In the genomic region with DNA sequence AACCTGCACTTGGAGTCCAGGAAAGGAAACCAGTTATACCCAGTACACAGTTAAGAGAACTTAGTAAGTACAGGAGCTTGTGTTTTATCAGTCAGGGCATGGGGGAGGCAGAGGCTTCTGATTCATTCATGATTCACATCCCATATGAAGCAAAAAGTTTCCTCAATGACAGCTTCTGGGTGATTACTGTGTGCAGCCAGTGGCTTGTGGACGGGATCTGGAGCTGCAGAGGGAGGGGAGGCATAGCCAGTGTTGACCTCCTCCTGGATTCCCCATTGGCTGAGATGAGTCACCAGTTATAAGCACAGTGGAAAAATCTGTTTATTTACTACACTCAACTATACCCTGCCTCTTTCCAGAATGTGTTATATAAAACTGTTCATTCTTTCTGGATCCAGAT, we compare ENCODE assay signal across 8 cellular contexts. TPM values are rescaled to one million over a fixed set of nuclear protein-coding genes. Genes with fewer than 3 reads are reported as not detected.
A peak's percentile ranks its signal among the peaks of the same experiment; 100 is the strongest.
DNase-seq lines count a peak whose midpoint lies in the region; ATAC-seq and TF ChIP-seq lines count a peak whose summit lies in the region.

No MANE protein-coding gene starts in this region.

- intact Hi-C loops in CD4-positive, alpha-beta memory T cell (cut with micrococcal nuclease): no loop called here

- no peaks in the 10 kb centered on the region for H3K36me3 Mint-ChIP-seq in endothelial cell (ENCODE audit: low read depth, unreplicated experiment)
- H3K36me3 Mint-ChIP-seq in CD4-positive, alpha-beta memory T cell: no peaks in the 10 kb centered on the region

- POLR2A ChIA-PET in CD4-positive, alpha-beta memory T cell (lab: Charles Lee; ENCODE audit: partially characterized antibody): no interaction called here

- no peak overlapping the region for H3K4me3 Mint-ChIP-seq in endothelial cell (ENCODE audit: unreplicated experiment)
- H3K4me3 Mint-ChIP-seq in CD4-positive, alpha-beta memory T cell: no peak overlapping the region

- peak; percentile 98 for ATAC-seq in omental fat pad (ENCODE audit: low FRiP score)
- ATAC-seq in HG03378 (IDR thresholded peaks at IDR 0.05; ENCODE audit: unreplicated experiment): no peak

- H3K4me3 ChIP-seq in CD4-positive, alpha-beta memory T cell (ENCODE audit: low read length in 2 of 2): no peak overlapping the region

- CTCF ChIA-PET in CD4-positive, alpha-beta memory T cell (lab: Charles Lee; ENCODE audit: partially characterized antibody): interaction anchor here (0.9 kb wide), 1 partner anchor 12 kb away, joined by 4 read pairs; no protein-coding TSS in a partner anchor

- H3K4me1 ChIP-seq in CD4-positive, alpha-beta memory T cell (ENCODE audit: insufficient read depth, low read length): no peaks in the 10 kb centered on the region

- no peak overlapping the region for H3K27ac Mint-ChIP-seq in endothelial cell (ENCODE audit: unreplicated experiment)
- H3K27ac Mint-ChIP-seq in CD4-positive, alpha-beta memory T cell: no peak overlapping the region

- no peaks in the 10 kb centered on the region for H3K9me3 Mint-ChIP-seq in endothelial cell (ENCODE audit: unreplicated experiment)
- no peaks in the 10 kb centered on the region for H3K9me3 Mint-ChIP-seq in CD4-positive, alpha-beta memory T cell

- TF ChIP-seq CTCF in omental fat pad (IDR thresholded peaks at IDR 0.05) (no peak), endothelial cell (IDR thresholded peaks at IDR 0.05; ENCODE audit: unreplicated experiment) (no peak)

- no peak overlapping the region for H3K27ac ChIP-seq in CD4-positive, alpha-beta memory T cell (ENCODE audit: low read depth, low read length)

- H3K9me3 ChIP-seq in CD4-positive, alpha-beta memory T cell (ENCODE audit: control insufficient read depth in 1 of 2, low read length in 2 of 2): no peaks in the 10 kb centered on the region

- peaks cover 3% of the 10 kb centered on the region for H3K4me1 Mint-ChIP-seq in endothelial cell (ENCODE audit: unreplicated experiment)
- peaks cover 0 to 1% (median 0%) of the 10 kb centered on the region in 4 donors for H3K4me1 Mint-ChIP-seq in CD4-positive, alpha-beta memory T cell

- no peaks in the 10 kb centered on the region for H3K36me3 ChIP-seq in CD4-positive, alpha-beta memory T cell (ENCODE audit: insufficient read depth, low read length)

- DNase-seq in AG20443 (ENCODE audit: low spot score): peak; percentile 86
- peak; percentile 98 for DNase-seq in M059J (ENCODE audit: low read depth)
- peak; percentile 85 for DNase-seq in amniotic stem cell (lab: John Stamatoyannopoulos, UW)
- DNase-seq in omental fat pad (ENCODE audit: low spot score): no peak
- DNase-seq in C1 segment of cervical spinal cord (lab: John Stamatoyannopoulos, UW): no peak
- DNase-seq in endothelial cell (ENCODE audit: low spot score): no peak
- DNase-seq in CD4-positive, alpha-beta memory T cell: no peak

- H3K27me3 Mint-ChIP-seq in endothelial cell (ENCODE audit: unreplicated experiment): peaks cover 1% of the 10 kb centered on the region
- no peaks in the 10 kb centered on the region for H3K27me3 Mint-ChIP-seq in CD4-positive, alpha-beta memory T cell

- H3K27me3 ChIP-seq in CD4-positive, alpha-beta memory T cell (ENCODE audit: insufficient read depth, low read length): no peaks in the 10 kb centered on the region

RNA-seq across cellular contexts. Expression of a gene that starts 17.7 kb away (rescaled TPM):
- total RNA-seq in M059J (2014; rRNA removed; shearing (Covaris generic)): 0.10 and 0.27 TPM in 2 replicates
- total RNA-seq in omental fat pad (not detected), endothelial cell (ENCODE audit: unreplicated experiment) (0.82 TPM)
- total RNA-seq in CD4-positive, alpha-beta memory T cell: not detected
- not detected for polyA plus RNA-seq in CD4-positive, alpha-beta memory T cell

Comparison
In these comparisons a context has a peak if more than half of its experiments do, and no peak if none do; other contexts are left out.
1. DNase-seq: peak in AG20443 (single experiment), M059J (single experiment) and amniotic stem cell (single experiment); none in omental fat pad (single experiment), C1 segment of cervical spinal cord (0 of 14), endothelial cell (single experiment) and CD4-positive, alpha-beta memory T cell (0 of 5).